Comparison of ENCODE assay signal across 1 cellular context in genomic region chr12:49562831-49563230, GRCh38.
TF ChIP-seq lines count a peak whose summit lies in the region.

No MANE protein-coding gene starts in this region.

TF ChIP-seq in SK-N-SH, 30 proteins besides CTCF, POLR2A, EP300 and RAD21:
- TF ChIP-seq MXI1 (IDR thresholded peaks at IDR 0.05; ENCODE audit: low read depth, low read length) = no peak
- no peak for TF ChIP-seq USF2 (IDR thresholded peaks at IDR 0.05; ENCODE audit: borderline replicate concordance, low read depth, low read length)
- TF ChIP-seq FOSL2 (IDR thresholded peaks at IDR 0.05; ENCODE audit: borderline replicate concordance, low read depth) = no peak
- TF ChIP-seq MAX (IDR thresholded peaks at IDR 0.05; ENCODE audit: low read depth) = no peak
- TF ChIP-seq SMC3 (IDR thresholded peaks at IDR 0.05; ENCODE audit: low read depth, low read length) = no peak
- TF ChIP-seq POLR2AphosphoS5 (IDR thresholded peaks at IDR 0.05; ENCODE audit: low read depth, low read length) = no peak
- TF ChIP-seq GABPA (IDR thresholded peaks at IDR 0.05; ENCODE audit: low read depth) = no peak
- TF ChIP-seq IRF3 (IDR thresholded peaks at IDR 0.05; ENCODE audit: low read depth, low read length) = no peak
- no peak for TF ChIP-seq TCF12 (IDR thresholded peaks at IDR 0.05)
TF ChIP-seq in SK-N-SH: peak in this region for 0.
